In genomic region chr2:33541243-33541642, GRCh38 we compare ENCODE assay signal across 21 cellular contexts.
"Had no signal": no experiment of that assay in that cellular context is flagged by ENCODE, and none has a peak within 500 bp of the region (broad histone marks: within the 10 kb centered on the region; RNA-seq: fewer than 3 reads in every experiment).

No MANE protein-coding gene starts in this region.

- FAIRE-seq: HTR-8/SVneo, RCC 7860 had no signal

- H3K27ac ChIP-seq: HL-60, SJCRH30 had no signal

- H3K4me3 ChIP-seq: SJCRH30 had no signal

- H3K9me3 ChIP-seq: SJCRH30 had no signal

- H3K36me3 ChIP-seq: SJCRH30 had no signal

- DNase-seq: KBM-7, MV-4-11, NCI-H1048, NCI-H1105, NCI-H1417, NCI-H1436 treated with DMSO at 0.1 percent for 48 hours, NCI-H1694 treated with DMSO at 0.1 percent for 48 hours, NCI-H1930, NCI-H2081, NCI-H2107, NCI-H2227 treated with DMSO at 0.1 percent for 48 hours, NCI-H510A, NCI-H524 treated with DMSO at 0.1 percent for 48 hours, NCI-H69, NCI-H774, RPMI8226, SHP77 treated with DMSO at 0.1 percent for 48 hours, SJCRH30 had no signal
